ENCODE assay signal across 26 cellular contexts in the genomic region with DNA sequence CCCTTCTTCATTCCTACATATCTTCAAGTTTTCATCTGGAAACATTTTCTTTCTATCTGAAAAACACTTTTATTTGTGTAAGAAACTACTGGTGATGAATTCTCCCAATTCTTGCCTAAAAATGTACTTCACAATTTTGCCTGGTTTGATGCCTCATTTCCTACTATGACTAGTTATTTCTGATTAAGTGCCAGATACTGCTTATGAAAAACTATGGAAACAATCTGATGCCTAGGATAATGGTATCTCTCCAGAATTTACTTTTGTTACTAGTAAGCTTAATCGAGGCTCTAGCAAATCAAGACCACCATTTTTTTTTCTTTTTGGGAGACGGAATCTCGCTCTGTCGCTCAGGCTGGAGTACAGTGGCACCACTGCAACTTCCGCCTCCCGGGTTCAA. TPM values are rescaled to one million over a fixed set of nuclear protein-coding genes. Genes with fewer than 3 reads are reported as not detected.
DNase-seq lines count a peak whose midpoint lies in the region; ATAC-seq and TF ChIP-seq lines count a peak whose summit lies in the region.
"Had no signal": no experiment of that assay in that cellular context is flagged by ENCODE, and none has a peak within 500 bp of the region (broad histone marks: within the 10 kb centered on the region; RNA-seq: fewer than 3 reads in every experiment).

No MANE protein-coding gene starts in this region.

- no peak overlapping the region for H3K4me3 Mint-ChIP-seq in natural killer cell
- H3K4me3 Mint-ChIP-seq in natural killer cell treated with Interleukin-12 subunit alpha and Interleukin-12 subunit beta and Interleukin-15 and Interleukin-18, amount 100 ng/mL, for 72 hours, result no peak overlapping the region
- H3K4me3 Mint-ChIP-seq: activated B cell treated with CpG ODN at 0.5 μM for 24 hours, GM23338, immature natural killer cell had no signal

- H3K27me3 Mint-ChIP-seq in natural killer cell (ENCODE audit: low read depth in 2 of 2), result no peaks in the 10 kb centered on the region
- no peaks in the 10 kb centered on the region for H3K27me3 Mint-ChIP-seq in natural killer cell treated with Interleukin-12 subunit alpha and Interleukin-12 subunit beta and Interleukin-15 and Interleukin-18, amount 100 ng/mL, for 72 hours
- H3K27me3 Mint-ChIP-seq: activated B cell treated with CpG ODN at 0.5 μM for 24 hours had no signal

- no peak overlapping the region for H3K4me3 ChIP-seq in cardiac fibroblast (replicated peaks in 1 of 2; ENCODE audit: low read depth in 2 of 2, low read length in 2 of 2)
- no peak overlapping the region for H3K4me3 ChIP-seq in foreskin fibroblast (ENCODE audit: low read depth in 1 of 2, low read length in 2 of 2)
- H3K4me3 ChIP-seq: esophagus squamous epithelium, GM23338, heart right ventricle, right atrium auricular region had no signal

- peaks cover 7 to 9% of the 10 kb centered on the region in 2 donors for H3K4me1 Mint-ChIP-seq in natural killer cell
- H3K4me1 Mint-ChIP-seq in natural killer cell treated with Interleukin-12 subunit alpha and Interleukin-12 subunit beta and Interleukin-15 and Interleukin-18, amount 100 ng/mL, for 72 hours (ENCODE audit: low read depth in 2 of 2), result peaks cover 0 to 9% of the 10 kb centered on the region in 2 donors
- H3K4me1 Mint-ChIP-seq: GM23338 had no signal

- no peak for ATAC-seq in natural killer cell
- no peak for ATAC-seq in natural killer cell treated with Interleukin-12 subunit alpha and Interleukin-12 subunit beta and Interleukin-15 and Interleukin-18, amount 100 ng/mL, for 72 hours
- ATAC-seq in GM19023 (IDR thresholded peaks at IDR 0.05; ENCODE audit: unreplicated experiment), result no peak
- no peak for ATAC-seq in GM21381 (IDR thresholded peaks at IDR 0.05; ENCODE audit: unreplicated experiment)
- ATAC-seq: GM23338, heart right ventricle, left ventricle myocardium superior had no signal

- peak overlapping the region; percentile 23 to 51 for H3K27ac Mint-ChIP-seq in natural killer cell
- no peak overlapping the region for H3K27ac Mint-ChIP-seq in natural killer cell treated with Interleukin-12 subunit alpha and Interleukin-12 subunit beta and Interleukin-15 and Interleukin-18, amount 100 ng/mL, for 72 hours
- H3K27ac Mint-ChIP-seq: activated B cell treated with CpG ODN at 0.5 μM for 24 hours, GM23338 had no signal

- no peaks in the 10 kb centered on the region for H3K9me3 Mint-ChIP-seq in natural killer cell
- no peaks in the 10 kb centered on the region for H3K9me3 Mint-ChIP-seq in natural killer cell treated with Interleukin-12 subunit alpha and Interleukin-12 subunit beta and Interleukin-15 and Interleukin-18, amount 100 ng/mL, for 72 hours
- H3K9me3 Mint-ChIP-seq: activated B cell treated with CpG ODN at 0.5 μM for 24 hours, GM23338, immature natural killer cell had no signal

- intact Hi-C loops in natural killer cell (cut with micrococcal nuclease), result no loop called here

- no peaks in the 10 kb centered on the region for H3K36me3 Mint-ChIP-seq in natural killer cell
- H3K36me3 Mint-ChIP-seq in natural killer cell treated with Interleukin-12 subunit alpha and Interleukin-12 subunit beta and Interleukin-15 and Interleukin-18, amount 100 ng/mL, for 72 hours, result no peaks in the 10 kb centered on the region

- no peak for TF ChIP-seq CTCF in natural killer cell (IDR thresholded peaks at IDR 0.05)
- TF ChIP-seq CTCF in cardiac fibroblast (IDR thresholded peaks at IDR 0.05; ENCODE audit: low read depth, low read length), result no peak
- no peak for TF ChIP-seq CTCF in foreskin fibroblast (IDR thresholded peaks at IDR 0.05; ENCODE audit: low read depth, low read length)

- DNase-seq in natural killer cell, result no peak
- DNase-seq in natural killer cell treated with Interleukin-12 subunit alpha and Interleukin-12 subunit beta and Interleukin-15 and Interleukin-18, amount 100 ng/mL, for 72 hours (ENCODE audit: low spot score), result no peak
- peak; percentile 53 to 82 for DNase-seq in cardiac fibroblast (ENCODE audit: low read depth in 2 of 2)
- peak; percentile 28 to 65 for DNase-seq in foreskin fibroblast
- DNase-seq in occipital lobe (lab: John Stamatoyannopoulos, UW), result no peak
- no peak for DNase-seq in LoVo (ENCODE audit: low spot score)
- DNase-seq: activated B cell treated with CpG ODN at 0.5 μM for 24 hours; activated CD4-positive, alpha-beta T cell treated with anti-CD3 and anti-CD28 coated beads, Interleukin-2, amount 50 U/mL, for 48 hours; activated effector memory CD4-positive, alpha-beta T cell treated with anti-CD3 and anti-CD28 coated beads, Interleukin-2, amount 50 U/mL, for 16 hours; C1 segment of cervical spinal cord; Calu3; central memory CD4-positive, alpha-beta T cell; effector CD4-positive, alpha-beta T cell; esophagus squamous epithelium; heart right ventricle; immature natural killer cell; left ventricle myocardium superior; NCI-H1092; NCI-H2081; stimulated activated CD8-positive, alpha-beta memory T cell treated with anti-CD3 and anti-CD28 coated beads, Interleukin-4, amount 100 ng/mL, for 48 hours; substantia nigra; T-helper 9 cell had no signal

RNA-seq across cellular contexts. Expression of gene CACUL1, which starts 31.3 kb away (rescaled TPM):
- total RNA-seq in natural killer cell, result 10 to 100 TPM; 45.4 to 65.9 (median 47.6) TPM
- 10 to 100 TPM; 28.9 to 29.9 TPM for total RNA-seq in natural killer cell treated with Interleukin-12 subunit alpha and Interleukin-12 subunit beta and Interleukin-15 and Interleukin-18, amount 100 ng/mL, for 72 hours
- 42.4 TPM for total RNA-seq in occipital lobe

Comparison
In these comparisons a context has a peak if more than half of its experiments do, and no peak if none do; other contexts are left out.
1. H3K27ac Mint-ChIP-seq: peak in natural killer cell (2 of 2); none in natural killer cell treated with Interleukin-12 subunit alpha and Interleukin-12 subunit beta and Interleukin-15 and Interleukin-18, amount 100 ng/mL, for 72 hours (0 of 2).
2. DNase-seq: peak in cardiac fibroblast (2 of 2) and foreskin fibroblast (2 of 2); none in natural killer cell (single experiment), natural killer cell treated with Interleukin-12 subunit alpha and Interleukin-12 subunit beta and Interleukin-15 and Interleukin-18, amount 100 ng/mL, for 72 hours (single experiment), occipital lobe (single experiment) and LoVo (single experiment).